ENCODE assay signal across 8 cellular contexts in genomic region chr1:196607940-196608339, GRCh38. TPM values are rescaled to one million over a fixed set of nuclear protein-coding genes. Genes with fewer than 3 reads are reported as not detected.
DNase-seq lines count a peak whose midpoint lies in the region.

No MANE protein-coding gene starts in this region.

- no peaks in the 10 kb centered on the region for H3K9me3 ChIP-seq in adipocyte (ENCODE audit: control insufficient read depth, low read length)
- no peaks in the 10 kb centered on the region for H3K9me3 ChIP-seq in thymus (ENCODE audit: control insufficient read depth)

- no peaks in the 10 kb centered on the region for H3K27me3 ChIP-seq in adipocyte (replicated peaks; ENCODE audit: control insufficient read depth, insufficient read depth, low read length)
- H3K27me3 ChIP-seq in thymus (ENCODE audit: control insufficient read depth, insufficient read depth): no peaks in the 10 kb centered on the region

- peak overlapping the region; percentile 55 for H3K9ac ChIP-seq in adipocyte (ENCODE audit: low read length)

- H3K4me3 Mint-ChIP-seq in activated CD4-positive, alpha-beta T cell treated with anti-CD3 and anti-CD28 coated beads, Interleukin-2, amount 10 ng/mL, durations not matched to agents 24 days and 14 days: peak overlapping the region; percentile 3

- H3K4me1 ChIP-seq in adipocyte (ENCODE audit: control insufficient read depth, insufficient read depth, low read length) (peaks cover 4% of the 10 kb centered on the region), thymus (ENCODE audit: control insufficient read depth, insufficient read depth, low read length) (peaks cover 2% of the 10 kb centered on the region)

- DNase-seq in activated CD4-positive, alpha-beta T cell treated with anti-CD3 and anti-CD28 coated beads, Interleukin-2, amount 10 ng/mL, durations not matched to agents 24 days and 14 days: no peak
- DNase-seq in activated CD4-positive, alpha-beta T cell treated with anti-CD3 and anti-CD28 coated beads for 48 hours: no peak
- DNase-seq in adipocyte (ENCODE audit: low read depth): peak; percentile 47
- peak; percentile 12 for DNase-seq in iPS-NIHi7 (ENCODE audit: extremely low spot score)
- DNase-seq in KG1 (lab: John Stamatoyannopoulos, UW): no peak
- no peak for DNase-seq in hippocampal formation (lab: John Stamatoyannopoulos, UW)
- no peak for DNase-seq in head of caudate nucleus

- WGBS in thymus: under 1% methylated on average over 7 of the region's 7 CpGs

- intact Hi-C loops in activated CD4-positive, alpha-beta T cell treated with anti-CD3 and anti-CD28 coated beads, Interleukin-2, amount 10 ng/mL, durations not matched to agents 24 days and 14 days (cut with micrococcal nuclease): no loop called here
- intact Hi-C loops in head of caudate nucleus (cut with DNase I): no loop called here

- H3K4me3 ChIP-seq in adipocyte (ENCODE audit: low read length) (peak overlapping the region; percentile 78), thymus (ENCODE audit: low read length) (peak overlapping the region; percentile 54)

- peaks cover 4% of the 10 kb centered on the region for H3K4me1 Mint-ChIP-seq in activated CD4-positive, alpha-beta T cell treated with anti-CD3 and anti-CD28 coated beads, Interleukin-2, amount 10 ng/mL, durations not matched to agents 24 days and 14 days

- H3K36me3 Mint-ChIP-seq in activated CD4-positive, alpha-beta T cell treated with anti-CD3 and anti-CD28 coated beads, Interleukin-2, amount 10 ng/mL, durations not matched to agents 24 days and 14 days (ENCODE audit: low read depth): no peaks in the 10 kb centered on the region

- H3K36me3 ChIP-seq in adipocyte (ENCODE audit: control insufficient read depth, insufficient read depth, low read length, severe bottlenecking): no peaks in the 10 kb centered on the region
- no peaks in the 10 kb centered on the region for H3K36me3 ChIP-seq in thymus (ENCODE audit: control insufficient read depth, insufficient read depth)

- H3K9me3 Mint-ChIP-seq in activated CD4-positive, alpha-beta T cell treated with anti-CD3 and anti-CD28 coated beads, Interleukin-2, amount 10 ng/mL, durations not matched to agents 24 days and 14 days: no peaks in the 10 kb centered on the region

- H3K27ac ChIP-seq in thymus (ENCODE audit: low read depth): no peak overlapping the region

- no peak overlapping the region for H3K27ac Mint-ChIP-seq in activated CD4-positive, alpha-beta T cell treated with anti-CD3 and anti-CD28 coated beads, Interleukin-2, amount 10 ng/mL, durations not matched to agents 24 days and 14 days

- peaks cover 37% of the 10 kb centered on the region for H3K27me3 Mint-ChIP-seq in activated CD4-positive, alpha-beta T cell treated with anti-CD3 and anti-CD28 coated beads, Interleukin-2, amount 10 ng/mL, durations not matched to agents 24 days and 14 days

RNA-seq across cellular contexts. Expression of gene KCNT2, which starts 0.3 kb away (rescaled TPM):
- not detected in 2 replicates for total RNA-seq in activated CD4-positive, alpha-beta T cell treated with anti-CD3 and anti-CD28 coated beads, Interleukin-2, amount 10 ng/mL, durations not matched to agents 24 days and 14 days
- polyA plus RNA-seq in thymus: 0.41 TPM

RNA-seq across cellular contexts. Expression of gene CFH, which starts 43.9 kb away (rescaled TPM):
- total RNA-seq in activated CD4-positive, alpha-beta T cell treated with anti-CD3 and anti-CD28 coated beads, Interleukin-2, amount 10 ng/mL, durations not matched to agents 24 days and 14 days: 0.16 and 0.17 TPM in 2 replicates
- 26.0 TPM for polyA plus RNA-seq in thymus

Comparison
In these comparisons a context has a peak if more than half of its experiments do, and no peak if none do; other contexts are left out.
1. DNase-seq: peak in adipocyte (single experiment) and iPS-NIHi7 (single experiment); none in activated CD4-positive, alpha-beta T cell treated with anti-CD3 and anti-CD28 coated beads, Interleukin-2, amount 10 ng/mL, durations not matched to agents 24 days and 14 days (single experiment), activated CD4-positive, alpha-beta T cell treated with anti-CD3 and anti-CD28 coated beads for 48 hours (single experiment), KG1 (single experiment), hippocampal formation (0 of 2) and head of caudate nucleus (0 of 42).